ENCODE assay signal across 1 cellular context in genomic region chr17:59220328-59221158, GRCh38.
TF ChIP-seq lines count a peak whose summit lies in the region.

Gene GDPD1 (plus strand): TSS chr17:59220511. CDS start chr17:59220610, 99 bp downstream.

TF ChIP-seq in A549, 52 proteins besides CTCF, POLR2A, EP300 and RAD21 (continued from another document):
- peak; percentile 82; the same call in 1 of the 2 replicates for TF ChIP-seq RNF2 (IDR thresholded peaks at IDR 0.05; ENCODE audit: borderline replicate concordance, low read depth)
- TF ChIP-seq RCOR1 (IDR thresholded peaks at IDR 0.05; ENCODE audit: low read depth, low read length) = no peak
- TF ChIP-seq KDM1A (IDR thresholded peaks at IDR 0.05; ENCODE audit: low read depth) = no peak
- peak; percentile 62; the same call in 1 of the 2 replicates for TF ChIP-seq MAX (IDR thresholded peaks at IDR 0.05)
- TF ChIP-seq HOXA7 (CRISPR knock-in tag; IDR thresholded peaks at IDR 0.05) = no peak
- no peak for TF ChIP-seq HDAC2 (IDR thresholded peaks at IDR 0.05)
TF ChIP-seq in A549: peak in this region for 7.
